In the genomic region with DNA sequence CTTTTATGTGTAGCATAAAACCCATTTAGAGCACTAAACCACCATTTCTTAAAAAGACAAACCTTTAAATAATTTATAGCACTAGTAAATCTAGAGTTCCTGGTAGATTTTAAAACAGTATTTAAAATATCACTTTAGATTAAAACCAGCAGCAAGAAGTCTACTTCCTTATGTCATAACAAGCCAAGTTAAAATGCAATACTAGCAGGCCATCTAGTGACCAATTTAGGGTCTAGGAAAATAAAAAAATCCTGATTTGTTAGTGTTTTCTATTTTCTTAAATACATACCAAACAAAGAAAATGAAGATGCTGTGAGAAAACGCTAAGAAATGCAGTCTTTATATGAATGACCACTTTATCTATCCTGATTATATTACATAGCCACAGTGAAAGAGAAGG, we compare ENCODE assay signal across 9 cellular contexts. TPM values are rescaled to one million over a fixed set of nuclear protein-coding genes. Genes with fewer than 3 reads are reported as not detected.
DNase-seq lines count a peak whose midpoint lies in the region; ATAC-seq and TF ChIP-seq lines count a peak whose summit lies in the region.
"Had no signal": no experiment of that assay in that cellular context is flagged by ENCODE, and none has a peak within 500 bp of the region (broad histone marks: within the 10 kb centered on the region; RNA-seq: fewer than 3 reads in every experiment).

No MANE protein-coding gene starts in this region.

- H3K4me1 Mint-ChIP-seq in nephron: peaks cover 13% of the 10 kb centered on the region

- TF ChIP-seq POLR2A in NB4 (IDR thresholded peaks at IDR 0.05; ENCODE audit: extremely low read depth, insufficient read length): no peak

- no peak overlapping the region for H3K4me3 Mint-ChIP-seq in nephron
- H3K4me3 Mint-ChIP-seq: T-helper 2 cell treated with Interferon-gamma antibody and Interleukin-4, amounts not matched to agents 5 μg/mL and 100 μg/mL, for 36 hours had no signal

- H3K27me3 Mint-ChIP-seq in nephron (ENCODE audit: low read depth): no peaks in the 10 kb centered on the region

- no peak for DNase-seq in DND-41
- DNase-seq in NB4 (ENCODE audit: low read depth): peak; percentile 33
- DNase-seq in dedifferentiated amniotic fluid mesenchymal stem cell (ENCODE audit: extremely low spot score): peak; percentile 64
- no peak for DNase-seq in T-helper 1 cell
- no peak for DNase-seq in MG63
- DNase-seq in SHP77 (lab: John Stamatoyannopoulos, UW): no peak
- no peak for DNase-seq in NCI-H1417 treated with DMSO at 0.1 percent for 48 hours (lab: John Stamatoyannopoulos, UW)

- H3K9me3 ChIP-seq in DND-41 (ENCODE audit: insufficient read depth, low read length, severe bottlenecking): no peaks in the 10 kb centered on the region
- H3K9me3 ChIP-seq in MG63: no peaks in the 10 kb centered on the region

- H4K20me1 ChIP-seq in DND-41 (ENCODE audit: insufficient read depth, low read length): no peaks in the 10 kb centered on the region

- ATAC-seq in DND-41 (ENCODE audit: insufficient read depth, low read depth): no peak

- TF ChIP-seq CTCF in DND-41 (IDR thresholded peaks at IDR 0.05; ENCODE audit: borderline replicate concordance, extremely low read depth, low read length, poor library complexity, severe bottlenecking) (peak; percentile 32), NB4 (IDR thresholded peaks at IDR 0.05; ENCODE audit: low read depth, low read length) (no peak), nephron (IDR thresholded peaks at IDR 0.05; ENCODE audit: unreplicated experiment in 3 of 3) (peak; percentile 31 to 56 (median 38))

- no peaks in the 10 kb centered on the region for H3K79me2 ChIP-seq in DND-41 (ENCODE audit: insufficient read depth, low read length)

- no peak overlapping the region for H3K9ac ChIP-seq in DND-41 (ENCODE audit: low read depth, low read length)

- H3K4me2 ChIP-seq in DND-41 (ENCODE audit: insufficient read depth, low read length): no peak overlapping the region

- no peak overlapping the region for H3K27ac ChIP-seq in DND-41 (ENCODE audit: low read length)

- H3K36me3 ChIP-seq in DND-41 (ENCODE audit: insufficient read depth, low read length) (no peaks in the 10 kb centered on the region), MG63 (no peaks in the 10 kb centered on the region)

- H3K4me1 ChIP-seq in DND-41 (ENCODE audit: insufficient read depth, low read length): no peaks in the 10 kb centered on the region

- no peaks in the 10 kb centered on the region for H3K9me3 Mint-ChIP-seq in nephron
- H3K9me3 Mint-ChIP-seq: T-helper 2 cell treated with Interferon-gamma antibody and Interleukin-4, amounts not matched to agents 5 μg/mL and 100 μg/mL, for 36 hours had no signal

- H3K27me3 ChIP-seq in DND-41 (ENCODE audit: insufficient read depth, low read length, poor library complexity): no peaks in the 10 kb centered on the region
- no peaks in the 10 kb centered on the region for H3K27me3 ChIP-seq in MG63

- H3K36me3 Mint-ChIP-seq in nephron (ENCODE audit: low read depth): peaks cover 19% of the 10 kb centered on the region

- H3K4me3 ChIP-seq in DND-41 (ENCODE audit: low read depth in 1 of 2, low read length in 2 of 2) (no peak overlapping the region), NB4 (ENCODE audit: low read depth, low read length) (no peak overlapping the region), MG63 (no peak overlapping the region)

- peak overlapping the region in 2 of 3 experiments; percentile 49 to 62 for H3K27ac Mint-ChIP-seq in nephron
- H3K27ac Mint-ChIP-seq: T-helper 2 cell treated with Interferon-gamma antibody and Interleukin-4, amounts not matched to agents 5 μg/mL and 100 μg/mL, for 36 hours had no signal

- no peak overlapping the region for H2AFZ ChIP-seq in DND-41 (ENCODE audit: low read depth, low read length)

RNA-seq across cellular contexts. Expression of a gene that starts 53.9 kb away (rescaled TPM):
- total RNA-seq in MG63 (2014; rRNA removed; shearing (Covaris generic); ENCODE audit: low replicate concordance): 12.3 and 12.6 TPM in 2 replicates

Comparison
In these comparisons a context has a peak if more than half of its experiments do, and no peak if none do; other contexts are left out.
1. DNase-seq: peak in NB4 (single experiment) and dedifferentiated amniotic fluid mesenchymal stem cell (single experiment); none in DND-41 (single experiment), T-helper 1 cell (0 of 5), MG63 (single experiment), SHP77 (0 of 2) and NCI-H1417 treated with DMSO at 0.1 percent for 48 hours (single experiment).